ENCODE assay signal across 23 cellular contexts in the genomic region with DNA sequence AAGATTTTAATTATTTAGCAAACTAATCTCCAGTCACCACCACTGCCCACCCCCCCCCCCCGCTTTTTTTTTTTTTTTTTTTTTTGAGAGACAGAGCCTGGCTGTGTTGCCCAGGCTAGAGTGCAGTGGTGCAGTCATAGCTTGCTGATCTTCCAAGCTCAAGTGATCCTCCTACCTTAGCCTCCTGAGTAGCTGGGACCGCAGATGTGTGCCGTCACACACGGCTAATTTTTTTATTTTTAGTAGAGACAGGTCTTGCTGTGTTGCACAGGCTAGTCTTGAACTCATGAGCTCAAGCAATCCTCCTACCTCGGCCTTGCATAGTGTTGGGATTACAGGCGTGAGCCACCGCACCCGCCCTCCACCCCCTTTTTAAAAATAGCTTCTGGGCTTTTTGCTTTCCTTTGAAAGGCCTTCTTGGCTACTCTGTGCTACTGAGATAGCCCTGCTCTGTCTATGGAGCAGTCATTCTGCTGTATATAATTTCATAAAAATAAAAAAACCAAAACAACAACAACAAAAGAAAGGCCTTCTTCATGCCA. TPM values are rescaled to one million over a fixed set of nuclear protein-coding genes. Genes with fewer than 3 reads are reported as not detected.
DNase-seq lines count a peak whose midpoint lies in the region; ATAC-seq and TF ChIP-seq lines count a peak whose summit lies in the region.
"Had no signal": no experiment of that assay in that cellular context is flagged by ENCODE, and none has a peak within 500 bp of the region (broad histone marks: within the 10 kb centered on the region; RNA-seq: fewer than 3 reads in every experiment).

No MANE protein-coding gene starts in this region.

- H3K36me3 ChIP-seq in SU-DHL-6 (ENCODE audit: low read length) = no peaks in the 10 kb centered on the region
- H3K36me3 ChIP-seq in mesenchymal stem cell (ENCODE audit: control insufficient read depth in 1 of 2, insufficient read depth in 2 of 2, low read depth in 1 of 2, low read length in 2 of 2) = peaks cover 4 to 7% of the 10 kb centered on the region in 2 experiments
- peaks cover 7% of the 10 kb centered on the region; the same call in 1 of the 2 replicates for H3K36me3 ChIP-seq in MG63
- H3K36me3 ChIP-seq: cardiac muscle cell, suprapubic skin had no signal

- H2BK120ac ChIP-seq in mesenchymal stem cell (ENCODE audit: low read depth, low read length) = no peak overlapping the region

- H3K27ac ChIP-seq in SU-DHL-6 (ENCODE audit: low read depth, low read length) (peak overlapping the region; percentile 76), mesenchymal stem cell (ENCODE audit: low read length, poor library complexity, severe bottlenecking) (no peak overlapping the region)
- H3K27ac ChIP-seq: cardiac muscle cell, dorsolateral prefrontal cortex, parathyroid adenoma, suprapubic skin, WERI-Rb-1 had no signal

- H3K18ac ChIP-seq in mesenchymal stem cell (ENCODE audit: low read depth in 1 of 2, low read length in 2 of 2) = no peak overlapping the region

- no peak for TF ChIP-seq CTCF in SU-DHL-6 (IDR thresholded peaks at IDR 0.05; ENCODE audit: insufficient read depth, low read length, poor library complexity, severe bottlenecking)

- DNase-seq in mesenchymal stem cell (no peak), SKM-1 (lab: John Stamatoyannopoulos, UW; ENCODE audit: unreplicated experiment) (no peak), MG63 (no peak), hepatic stellate cell (ENCODE audit: low spot score) (no peak)
- DNase-seq: activated naive CD8-positive, alpha-beta T cell treated with anti-CD3 and anti-CD28 coated beads, Interleukin-2, amount 50 U/mL, for 24 hours; CD4-positive, alpha-beta memory T cell; DMS79; dorsolateral prefrontal cortex; naive thymus-derived CD8-positive, alpha-beta T cell; NCI-H1694; NCI-H345; stimulated activated CD4-positive, alpha-beta T cell treated with anti-CD3 and anti-CD28 coated beads, Interleukin-4, amount 100 ng/mL, for 1 hour; T-helper 1 cell; WERI-Rb-1 had no signal

- H2AK5ac ChIP-seq in mesenchymal stem cell (ENCODE audit: low read length, severe bottlenecking) = no peak overlapping the region

- no peak overlapping the region for H3K4ac ChIP-seq in mesenchymal stem cell (ENCODE audit: low read depth in 1 of 2, low read length in 2 of 2)

- no peak overlapping the region for H4K91ac ChIP-seq in mesenchymal stem cell (ENCODE audit: low read length)

- H3K4me2 ChIP-seq in SU-DHL-6 (ENCODE audit: low read depth, low read length, poor library complexity, severe bottlenecking) = peak overlapping the region; percentile 55
- no peak overlapping the region for H3K4me2 ChIP-seq in mesenchymal stem cell (ENCODE audit: low read length, poor library complexity, severe bottlenecking)

- no peak overlapping the region for H3K14ac ChIP-seq in mesenchymal stem cell (ENCODE audit: low read length in 2 of 2)

- H3K4me3 ChIP-seq in SU-DHL-6 (ENCODE audit: insufficient read depth, low read length, poor library complexity, severe bottlenecking) = no peak overlapping the region
- H3K4me3 ChIP-seq in mesenchymal stem cell (ENCODE audit: insufficient read depth in 1 of 2, low read depth in 1 of 2, low read length in 2 of 2) = no peak overlapping the region
- no peak overlapping the region for H3K4me3 ChIP-seq in MG63
- H3K4me3 ChIP-seq: cardiac muscle cell, dorsolateral prefrontal cortex, suprapubic skin had no signal

- WGBS in mesenchymal stem cell = 98% methylated on average over 7 of the region's 8 CpGs

- no peak overlapping the region for H2BK5ac ChIP-seq in mesenchymal stem cell (ENCODE audit: low read depth, low read length, poor library complexity, severe bottlenecking)

- H4K8ac ChIP-seq in mesenchymal stem cell (ENCODE audit: low read length) = no peak overlapping the region

- H3K23ac ChIP-seq in mesenchymal stem cell (ENCODE audit: low read length in 2 of 2) = no peak overlapping the region

- H3K9me3 ChIP-seq in SU-DHL-6 (ENCODE audit: insufficient read depth, low read length) (no peaks in the 10 kb centered on the region), mesenchymal stem cell (ENCODE audit: control insufficient read depth, low read length) (no peaks in the 10 kb centered on the region), MG63 (no peaks in the 10 kb centered on the region)
- H3K9me3 ChIP-seq: suprapubic skin had no signal

- H4K20me1 ChIP-seq in SU-DHL-6 (ENCODE audit: low read depth, low read length) = no peaks in the 10 kb centered on the region

- H2BK12ac ChIP-seq in mesenchymal stem cell (ENCODE audit: low read length in 2 of 2) = no peak overlapping the region

- H3F3A ChIP-seq in SU-DHL-6 (ENCODE audit: insufficient read depth) = peaks cover 7% of the 10 kb centered on the region; the same call in 1 of the 2 replicates

- H3K9ac ChIP-seq in SU-DHL-6 (ENCODE audit: low read length) (no peak overlapping the region), mesenchymal stem cell (ENCODE audit: low read length) (no peak overlapping the region)
- H3K9ac ChIP-seq: parathyroid adenoma had no signal

- H2AFZ ChIP-seq in SU-DHL-6 (ENCODE audit: low read depth, low read length, severe bottlenecking) = no peak overlapping the region
- H2AFZ ChIP-seq in mesenchymal stem cell (ENCODE audit: low read depth, low read length) = no peak overlapping the region
- H2AFZ ChIP-seq: parathyroid adenoma had no signal

- ATAC-seq in GM18511 (IDR thresholded peaks at IDR 0.05; ENCODE audit: unreplicated experiment) (peak; percentile 82), GM21786 (IDR thresholded peaks at IDR 0.05; ENCODE audit: unreplicated experiment) (peak; percentile 80), HG03108 (IDR thresholded peaks at IDR 0.05; ENCODE audit: unreplicated experiment) (peak; percentile 61)
- ATAC-seq: activated naive CD8-positive, alpha-beta T cell treated with anti-CD3 and anti-CD28 coated beads, Interleukin-2, amount 50 U/mL, for 24 hours; esophagus mucosa; HCT116; naive thymus-derived CD8-positive, alpha-beta T cell had no signal

- no peaks in the 10 kb centered on the region for H3K9me2 ChIP-seq in SU-DHL-6 (replicated peaks; ENCODE audit: insufficient read depth, low read length)

- peaks cover 73% of the 10 kb centered on the region for H3K79me2 ChIP-seq in SU-DHL-6 (ENCODE audit: insufficient read depth, low read length)

- H3K4me1 ChIP-seq in mesenchymal stem cell (ENCODE audit: control insufficient read depth, insufficient read depth, low read depth, low read length) = no peaks in the 10 kb centered on the region
- H3K4me1 ChIP-seq: parathyroid adenoma had no signal

- no peaks in the 10 kb centered on the region for H3K79me1 ChIP-seq in mesenchymal stem cell (replicated peaks; ENCODE audit: low read length, poor library complexity, severe bottlenecking)

- H3K27me3 ChIP-seq in SU-DHL-6 (ENCODE audit: low read length) = no peaks in the 10 kb centered on the region
- H3K27me3 ChIP-seq in mesenchymal stem cell (ENCODE audit: control insufficient read depth in 1 of 2, insufficient read depth in 1 of 2, low read length in 2 of 2) = no peaks in the 10 kb centered on the region
- H3K27me3 ChIP-seq in MG63 = no peaks in the 10 kb centered on the region
- H3K27me3 ChIP-seq: cardiac muscle cell, suprapubic skin had no signal

- no peak overlapping the region for H2BK15ac ChIP-seq in mesenchymal stem cell (ENCODE audit: low read depth, poor library complexity, severe bottlenecking)

RNA-seq across cellular contexts. Expression of a gene that starts 18.7 kb away (rescaled TPM):
- polyA plus RNA-seq in mesenchymal stem cell (2013, experiment 1 of 2) = 7.6 TPM
- 7.9 TPM for polyA plus RNA-seq in mesenchymal stem cell (2013, experiment 2 of 2)
- total RNA-seq in MG63 (2014; rRNA removed; shearing (Covaris generic); ENCODE audit: low replicate concordance) = 8.6 and 12.7 TPM in 2 replicates
